20 cellular contexts compared by ENCODE assay signal in genomic region chr2:234165421-234165820, GRCh38.
DNase-seq lines count a peak whose midpoint lies in the region; ATAC-seq and TF ChIP-seq lines count a peak whose summit lies in the region.
"Had no signal": no experiment of that assay in that cellular context is flagged by ENCODE, and none has a peak within 500 bp of the region (broad histone marks: within the 10 kb centered on the region; RNA-seq: fewer than 3 reads in every experiment).

No MANE protein-coding gene starts in this region.

- H3K9me3 Mint-ChIP-seq in Caco-2 (ENCODE audit: unreplicated experiment): peaks cover 8% of the 10 kb centered on the region
- H3K9me3 Mint-ChIP-seq: activated T-helper 1 cell treated with anti-CD3 and anti-CD28 coated beads, Interleukin-12 subunit alpha, Interleukin-12 subunit beta, Interleukin-2, Interleukin-4 antibody, amounts not matched to agents 30 ng/mL and 10 ng/mL and 1 ng/mL, durations not matched to agents 14 hours and 24 hours and 36 hours; CD8-positive, alpha-beta T cell had no signal

- no peak overlapping the region for H3K4me3 Mint-ChIP-seq in Caco-2 (ENCODE audit: unreplicated experiment)
- H3K4me3 Mint-ChIP-seq: activated T-helper 1 cell treated with anti-CD3 and anti-CD28 coated beads, Interleukin-12 subunit alpha, Interleukin-12 subunit beta, Interleukin-2, Interleukin-4 antibody, amounts not matched to agents 30 ng/mL and 10 ng/mL and 1 ng/mL, durations not matched to agents 14 hours and 24 hours and 36 hours; CD8-positive, alpha-beta T cell had no signal

- ATAC-seq in esophagus mucosa: peak; percentile 59
- ATAC-seq: body of pancreas, gastroesophageal sphincter had no signal

- H3K4me1 ChIP-seq in Caco-2 (peaks cover 58% of the 10 kb centered on the region), SJSA1 (replicated peaks) (peaks cover 60% of the 10 kb centered on the region), osteoblast (ENCODE audit: insufficient read depth, low read length) (peaks cover 17% of the 10 kb centered on the region), right atrium auricular region (no peaks in the 10 kb centered on the region)
- H3K4me1 ChIP-seq: body of pancreas, gastroesophageal sphincter, vagina had no signal

- no peaks in the 10 kb centered on the region for H3K27me3 Mint-ChIP-seq in Caco-2 (ENCODE audit: insufficient read depth, unreplicated experiment)

- no TSS peak for BruUV-seq in Caco-2 (replicated peaks; lab: Mats Ljungman, UMichigan)

- peak overlapping the region; percentile 53 for H3K4me2 ChIP-seq in osteoblast (ENCODE audit: insufficient read depth, low read length)

- TF ChIP-seq CTCF in Caco-2 (IDR thresholded peaks at IDR 0.05; ENCODE audit: insufficient read depth in 1 of 2, low read depth in 1 of 2, low read length in 1 of 2, severe bottlenecking in 1 of 2, unreplicated experiment in 1 of 2) (no peak), osteoblast (IDR thresholded peaks at IDR 0.05; ENCODE audit: extremely low read depth, low read depth, low read length) (no peak), right atrium auricular region (IDR thresholded peaks at IDR 0.05) (no peak)

- no peaks in the 10 kb centered on the region for H3K79me2 ChIP-seq in osteoblast (ENCODE audit: insufficient read depth, low read length)

- CTCF ChIA-PET in Caco-2 (lab: Charles Lee): no interaction called here

- H3K27me3 ChIP-seq in Caco-2 (replicated peaks; ENCODE audit: control insufficient read depth, insufficient read depth, low read length) (no peaks in the 10 kb centered on the region), SJSA1 (replicated peaks) (no peaks in the 10 kb centered on the region), osteoblast (ENCODE audit: insufficient read depth, low read length) (no peaks in the 10 kb centered on the region), MG63 (no peaks in the 10 kb centered on the region), right atrium auricular region (no peaks in the 10 kb centered on the region)
- H3K27me3 ChIP-seq: body of pancreas, gastroesophageal sphincter, vagina had no signal

- peak overlapping the region; percentile 64 for H2AFZ ChIP-seq in osteoblast (ENCODE audit: low read length)

- H3K27ac Mint-ChIP-seq in Caco-2 (ENCODE audit: unreplicated experiment): peak overlapping the region; percentile 43
- H3K27ac Mint-ChIP-seq: activated T-helper 1 cell treated with anti-CD3 and anti-CD28 coated beads, Interleukin-12 subunit alpha, Interleukin-12 subunit beta, Interleukin-2, Interleukin-4 antibody, amounts not matched to agents 30 ng/mL and 10 ng/mL and 1 ng/mL, durations not matched to agents 14 hours and 24 hours and 36 hours had no signal

- no peaks in the 10 kb centered on the region for H3K36me3 ChIP-seq in Caco-2 (ENCODE audit: control insufficient read depth, insufficient read depth, low read length)
- no peaks in the 10 kb centered on the region for H3K36me3 ChIP-seq in SJSA1
- no peaks in the 10 kb centered on the region for H3K36me3 ChIP-seq in osteoblast (ENCODE audit: insufficient read depth, low read length)
- H3K36me3 ChIP-seq in MG63: no peaks in the 10 kb centered on the region
- no peaks in the 10 kb centered on the region for H3K36me3 ChIP-seq in right atrium auricular region
- H3K36me3 ChIP-seq: gastroesophageal sphincter, vagina had no signal

- H3K9me3 ChIP-seq in Caco-2 (no peaks in the 10 kb centered on the region), SJSA1 (replicated peaks) (no peaks in the 10 kb centered on the region), osteoblast (ENCODE audit: low read depth, low read length) (no peaks in the 10 kb centered on the region), MG63 (no peaks in the 10 kb centered on the region), right atrium auricular region (no peaks in the 10 kb centered on the region)
- H3K9me3 ChIP-seq: body of pancreas, gastroesophageal sphincter, vagina had no signal

- H3K27ac ChIP-seq in SJSA1: peak overlapping the region; percentile 67
- H3K27ac ChIP-seq in osteoblast (ENCODE audit: low read depth, low read length): peak overlapping the region; percentile 77
- H3K27ac ChIP-seq in right atrium auricular region: no peak overlapping the region
- H3K27ac ChIP-seq: body of pancreas, gastroesophageal sphincter, vagina had no signal

- peaks cover 52% of the 10 kb centered on the region for H3K4me1 Mint-ChIP-seq in Caco-2 (ENCODE audit: low read depth, unreplicated experiment)

- no peaks in the 10 kb centered on the region for H4K20me1 ChIP-seq in osteoblast (ENCODE audit: insufficient read depth, low read length)

- intact Hi-C loops in Caco-2 (cut with micrococcal nuclease; ENCODE audit: unreplicated experiment): no loop called here

- POLR2A ChIA-PET in Caco-2 (lab: Charles Lee): no interaction called here

- H3K4me3 ChIP-seq in Caco-2 (ENCODE audit: low read depth, low read length) (no peak overlapping the region), SJSA1 (no peak overlapping the region), osteoblast (ENCODE audit: insufficient read depth, low read length) (no peak overlapping the region), MG63 (no peak overlapping the region), right atrium auricular region (no peak overlapping the region)
- H3K4me3 ChIP-seq: body of pancreas, gastroesophageal sphincter, vagina had no signal

- in situ Hi-C loops in ACHN (cut with HindIII; ENCODE audit: low pct_ligation_motif_present, low pct_unique_long_range_greater_than_20kb, low sequenced_read_pairs): no loop called here

- DNase-seq in Caco-2: peak in 1 of 2 experiments; percentile 42
- peak; percentile 64 to 84 for DNase-seq in SJSA1 (ENCODE audit: low read depth in 1 of 2, low spot score in 2 of 2)
- peak; percentile 91 for DNase-seq in osteoblast (ENCODE audit: insufficient read length, low spot score, missing footprints)
- no peak for DNase-seq in ACHN
- no peak for DNase-seq in stimulated activated naive CD4-positive, alpha-beta T cell treated with Interleukin-2 at 50 U/mL for 16 hours (lab: John Stamatoyannopoulos, UW)
- DNase-seq in MG63: no peak
- DNase-seq in right atrium auricular region (ENCODE audit: low spot score): no peak
- DNase-seq: activated CD4-positive, alpha-beta T cell treated with anti-CD3 and anti-CD28 coated beads, Interleukin-2, amount 50 U/mL, for 1 hour; body of pancreas; CD8-positive, alpha-beta T cell; effector CD8-positive, alpha-beta T cell; GF-D8; GOT3; NCI-H1436; stimulated activated CD4-positive, alpha-beta T cell treated with anti-CD3 and anti-CD28 coated beads, Interleukin-4, amount 100 ng/mL, for 1 hour; T-helper 9 cell had no signal

- H3K36me3 Mint-ChIP-seq in Caco-2 (ENCODE audit: insufficient read depth, unreplicated experiment): no peaks in the 10 kb centered on the region
- H3K36me3 Mint-ChIP-seq: CD8-positive, alpha-beta T cell had no signal

Comparison
In these comparisons a context has a peak if more than half of its experiments do, and no peak if none do; other contexts are left out.
1. DNase-seq: peak in SJSA1 (2 of 2) and osteoblast (single experiment); none in ACHN (single experiment), stimulated activated naive CD4-positive, alpha-beta T cell treated with Interleukin-2 at 50 U/mL for 16 hours (single experiment), MG63 (single experiment) and right atrium auricular region (single experiment).
2. H3K27ac ChIP-seq: peak in SJSA1 (single experiment) and osteoblast (single experiment); none in right atrium auricular region (0 of 2).